ENCODE assay signal across 9 cellular contexts in genomic region chr15:77187751-77188464, GRCh38.
DNase-seq lines count a peak whose midpoint lies in the region; ATAC-seq and TF ChIP-seq lines count a peak whose summit lies in the region.
"Had no signal": no experiment of that assay in that cellular context is flagged by ENCODE, and none has a peak within 500 bp of the region (broad histone marks: within the 10 kb centered on the region; RNA-seq: fewer than 3 reads in every experiment).

No MANE protein-coding gene starts in this region.

- no peak overlapping the region for H3K4me3 ChIP-seq in coronary artery

- no peak overlapping the region for H3K4me3 Mint-ChIP-seq in activated naive CD4-positive, alpha-beta T cell treated with anti-CD3 and anti-CD28 coated beads for 36 hours

- CTCF ChIA-PET in activated naive CD4-positive, alpha-beta T cell treated with anti-CD3 and anti-CD28 coated beads for 36 hours (lab: Charles Lee), result interaction anchor here (0.6 to 4.5 kb wide), 10 partner anchors 8 to 355 kb away, joined by 3 to 37 read pairs (median 7); no protein-coding TSS in a partner anchor

- no peaks in the 10 kb centered on the region for H3K9me3 Mint-ChIP-seq in activated naive CD4-positive, alpha-beta T cell treated with anti-CD3 and anti-CD28 coated beads for 36 hours
- H3K9me3 Mint-ChIP-seq: CD4-positive, alpha-beta memory T cell had no signal

- DNase-seq in activated naive CD4-positive, alpha-beta T cell treated with anti-CD3 and anti-CD28 coated beads for 36 hours, result peak; percentile 35
- no peak for DNase-seq in activated naive CD4-positive, alpha-beta T cell treated with anti-CD3 and anti-CD28 coated beads, Interleukin-2, amount 50 U/mL, for 16 hours
- DNase-seq in NOMO-1 (lab: John Stamatoyannopoulos, UW; ENCODE audit: unreplicated experiment in 2 of 2) (peak; percentile 72 to 75), coronary artery (ENCODE audit: low spot score) (no peak), mucosa of gallbladder (ENCODE audit: low spot score) (peak; percentile 54), GM19240 (ENCODE audit: insufficient read length, low spot score) (no peak), SHP77 treated with DMSO at 0.1 percent for 48 hours (lab: John Stamatoyannopoulos, UW) (no peak)

- no peak for TF ChIP-seq CTCF in coronary artery (IDR thresholded peaks at IDR 0.05)

- H3K27ac Mint-ChIP-seq in activated naive CD4-positive, alpha-beta T cell treated with anti-CD3 and anti-CD28 coated beads for 36 hours, result peak overlapping the region; percentile 76

- no peaks in the 10 kb centered on the region for H3K27me3 Mint-ChIP-seq in activated naive CD4-positive, alpha-beta T cell treated with anti-CD3 and anti-CD28 coated beads for 36 hours (ENCODE audit: low read depth)
- H3K27me3 Mint-ChIP-seq: CD4-positive, alpha-beta memory T cell had no signal

- ATAC-seq in GM18511 (IDR thresholded peaks at IDR 0.05; ENCODE audit: unreplicated experiment), result no peak

- H3K27ac ChIP-seq in coronary artery, result peak overlapping the region; percentile 16 to 71

- peaks cover 42% of the 10 kb centered on the region for H3K4me1 Mint-ChIP-seq in activated naive CD4-positive, alpha-beta T cell treated with anti-CD3 and anti-CD28 coated beads for 36 hours (ENCODE audit: low read depth)

- H3K36me3 Mint-ChIP-seq in activated naive CD4-positive, alpha-beta T cell treated with anti-CD3 and anti-CD28 coated beads for 36 hours (ENCODE audit: low read depth), result no peaks in the 10 kb centered on the region
- H3K36me3 Mint-ChIP-seq: CD4-positive, alpha-beta memory T cell had no signal

- intact Hi-C loops in activated naive CD4-positive, alpha-beta T cell treated with anti-CD3 and anti-CD28 coated beads for 36 hours (cut with micrococcal nuclease), result loop anchor here (2.0 to 5.0 kb wide), 3 partner anchors 71 to 233 kb away; partner anchors contain the start of genes HMG20A and PEAK1

Comparison
In these comparisons a context has a peak if more than half of its experiments do, and no peak if none do; other contexts are left out.
1. DNase-seq: peak in activated naive CD4-positive, alpha-beta T cell treated with anti-CD3 and anti-CD28 coated beads for 36 hours (single experiment), NOMO-1 (2 of 2) and mucosa of gallbladder (single experiment); none in activated naive CD4-positive, alpha-beta T cell treated with anti-CD3 and anti-CD28 coated beads, Interleukin-2, amount 50 U/mL, for 16 hours (single experiment), coronary artery (single experiment), GM19240 (single experiment) and SHP77 treated with DMSO at 0.1 percent for 48 hours (single experiment).